ENCODE assay signal across 24 cellular contexts in genomic region chr3:12228461-12228860, GRCh38.
"Had no signal": no experiment of that assay in that cellular context is flagged by ENCODE, and none has a peak within 500 bp of the region (broad histone marks: within the 10 kb centered on the region; RNA-seq: fewer than 3 reads in every experiment).

No MANE protein-coding gene starts in this region.

- H3K27ac Mint-ChIP-seq: immature natural killer cell; memory B cell; naive thymus-derived CD4-positive, alpha-beta T cell; stimulated activated naive B cell treated with anti-CD40 and anti-IgM and Interleukin-4, amounts not matched to agents 10 μg/mL and 1 μg/mL and 100 μg/mL, for 72 hours; stimulated activated naive CD8-positive, alpha-beta T cell treated with anti-CD3 and anti-CD28 coated beads, Interleukin-15, amount 100 ng/mL, for 72 hours had no signal

- H3K36me3 Mint-ChIP-seq: immature natural killer cell; memory B cell; naive thymus-derived CD4-positive, alpha-beta T cell; stimulated activated naive B cell treated with anti-CD40 and anti-IgM and Interleukin-4, amounts not matched to agents 10 μg/mL and 1 μg/mL and 100 μg/mL, for 72 hours had no signal

- H3K4me1 ChIP-seq: esophagus muscularis mucosa, gastroesophageal sphincter, left ventricle myocardium inferior, parathyroid adenoma, psoas muscle, right lobe of liver had no signal

- H3K27ac ChIP-seq: esophagus muscularis mucosa, gastroesophageal sphincter, left ventricle myocardium inferior, parathyroid adenoma, psoas muscle, right lobe of liver, spleen, vagina had no signal

- H3K36me3 ChIP-seq: esophagus muscularis mucosa, gastroesophageal sphincter, left ventricle myocardium inferior, lower lobe of right lung, right lobe of liver, spleen, upper lobe of right lung, vagina had no signal

- H3K27me3 ChIP-seq: esophagus muscularis mucosa, right lobe of liver, upper lobe of right lung, vagina had no signal

- H3K4me3 ChIP-seq: esophagus muscularis mucosa, gastroesophageal sphincter, left ventricle myocardium inferior, lower lobe of right lung, psoas muscle, right lobe of liver, spleen, upper lobe of right lung, vagina had no signal

- H3K4me3 Mint-ChIP-seq: dendritic cell treated with granulocyte-macrophage colony-stimulating factor and Interleukin-4, amounts not matched to agents 40 ng/mL and 50 ng/mL, for 4 days; immature natural killer cell; memory B cell; naive thymus-derived CD4-positive, alpha-beta T cell; nephron progenitor cell; stimulated activated naive B cell treated with anti-CD40 and anti-IgM and Interleukin-4, amounts not matched to agents 10 μg/mL and 1 μg/mL and 100 μg/mL, for 72 hours; stimulated activated naive CD8-positive, alpha-beta T cell treated with anti-CD3 and anti-CD28 coated beads, Interleukin-15, amount 100 ng/mL, for 72 hours had no signal

- H3K9ac ChIP-seq: parathyroid adenoma had no signal

- DNase-seq: glutamatergic neuron; immature natural killer cell; kidney; left cardiac atrium; left ventricle myocardium inferior; lower lobe of right lung; naive thymus-derived CD4-positive, alpha-beta T cell; nephron progenitor cell; psoas muscle; retina; right lobe of liver; spleen; stimulated activated CD4-positive, alpha-beta T cell treated with anti-CD3 and anti-CD28 coated beads, Interleukin-15, amount 100 ng/mL, for 24 hours; stimulated activated CD4-positive, alpha-beta T cell treated with anti-CD3 and anti-CD28 coated beads, Interleukin-1b, Interleukin-23, amount 100 ng/mL, for 48 hours; stimulated activated CD4-positive, alpha-beta T cell treated with anti-CD3 and anti-CD28 coated beads, Interleukin-4, amount 100 ng/mL, for 4 hours; stimulated activated naive B cell treated with anti-CD40 and anti-IgM and Interleukin-4, amounts not matched to agents 10 μg/mL and 1 μg/mL and 100 μg/mL, for 72 hours; stimulated activated naive CD8-positive, alpha-beta T cell treated with anti-CD3 and anti-CD28 coated beads, Interleukin-15, amount 100 ng/mL, for 72 hours; upper lobe of right lung had no signal

- H3K9me3 ChIP-seq: esophagus muscularis mucosa, gastroesophageal sphincter, left ventricle myocardium inferior, lower lobe of right lung, psoas muscle, right lobe of liver, spleen, upper lobe of right lung, vagina had no signal

- H3K79me2 ChIP-seq: parathyroid adenoma had no signal

- H3K9me3 Mint-ChIP-seq: dendritic cell treated with granulocyte-macrophage colony-stimulating factor and Interleukin-4, amounts not matched to agents 40 ng/mL and 50 ng/mL, for 4 days; memory B cell; nephron progenitor cell; stimulated activated naive CD8-positive, alpha-beta T cell treated with anti-CD3 and anti-CD28 coated beads, Interleukin-15, amount 100 ng/mL, for 72 hours had no signal

- H3K4me1 Mint-ChIP-seq: immature natural killer cell, memory B cell, nephron progenitor cell had no signal
